9 cellular contexts compared by ENCODE assay signal in genomic region chr2:26011990-26012856, GRCh38. TPM values are rescaled to one million over a fixed set of nuclear protein-coding genes. Genes with fewer than 3 reads are reported as not detected.
DNase-seq lines count a peak whose midpoint lies in the region; ATAC-seq lines count a peak whose summit lies in the region.
"Had no signal": no experiment of that assay in that cellular context is flagged by ENCODE, and none has a peak within 500 bp of the region (broad histone marks: within the 10 kb centered on the region; RNA-seq: fewer than 3 reads in every experiment).

No MANE protein-coding gene starts in this region.

- H2BK15ac ChIP-seq in mesendoderm (replicated peaks; ENCODE audit: low read depth): no peak overlapping the region

- no peaks in the 10 kb centered on the region for H3K27me3 ChIP-seq in mesendoderm (ENCODE audit: insufficient read depth, low read length, poor library complexity)

- no peaks in the 10 kb centered on the region for H3K9me3 Mint-ChIP-seq in activated CD8-positive, alpha-beta T cell treated with anti-CD3 and anti-CD28 coated beads, Interleukin-2, amount 10 ng/mL, durations not matched to agents 7 days and 5 days (ENCODE audit: insufficient read depth)

- no peak overlapping the region for H3K18ac ChIP-seq in mesendoderm (ENCODE audit: low read length)

- H3K4me1 ChIP-seq in mesendoderm (ENCODE audit: control insufficient read depth, low read depth, low read length): peaks cover 6% of the 10 kb centered on the region

- H4K8ac ChIP-seq in mesendoderm (ENCODE audit: low read depth, low read length): no peak overlapping the region

- no peak overlapping the region for H3K4ac ChIP-seq in mesendoderm (ENCODE audit: low read depth, low read length)

- no peaks in the 10 kb centered on the region for H3K36me3 ChIP-seq in mesendoderm (ENCODE audit: control insufficient read depth, insufficient read depth, low read length)

- POLR2A ChIA-PET in activated CD8-positive, alpha-beta T cell treated with anti-CD3 and anti-CD28 coated beads, Interleukin-2, amount 10 ng/mL, durations not matched to agents 7 days and 5 days (lab: Charles Lee): no interaction called here

- no peak overlapping the region for H3K56ac ChIP-seq in mesendoderm (ENCODE audit: low read length)

- H3K79me2 ChIP-seq in mesendoderm (ENCODE audit: control insufficient read depth, insufficient read depth, low read length): no peaks in the 10 kb centered on the region

- H2BK120ac ChIP-seq in mesendoderm (ENCODE audit: low read depth, low read length): no peak overlapping the region

- H3K4me1 Mint-ChIP-seq in activated CD8-positive, alpha-beta T cell treated with anti-CD3 and anti-CD28 coated beads, Interleukin-2, amount 10 ng/mL, durations not matched to agents 7 days and 5 days (ENCODE audit: low read depth): peaks cover 4% of the 10 kb centered on the region
- H3K4me1 Mint-ChIP-seq: naive B cell had no signal

- no peak overlapping the region for H3K27ac Mint-ChIP-seq in activated CD8-positive, alpha-beta T cell treated with anti-CD3 and anti-CD28 coated beads, Interleukin-2, amount 10 ng/mL, durations not matched to agents 7 days and 5 days
- H3K27ac Mint-ChIP-seq: naive B cell had no signal

- no peak overlapping the region for H3K9ac ChIP-seq in mesendoderm (ENCODE audit: low read length)

- DNase-seq in COLO668 (lab: John Stamatoyannopoulos, UW; ENCODE audit: unreplicated experiment) (peak; percentile 71), NCI-H2029 treated with DMSO at 0.1 percent for 48 hours (lab: John Stamatoyannopoulos, UW) (peak; percentile 78), cerebellar cortex (ENCODE audit: low spot score) (peak; percentile 86), mesendoderm (peak; percentile 82), NCI-H187 treated with DMSO at 0.1 percent for 48 hours (lab: John Stamatoyannopoulos, UW) (no peak)
- no peak for DNase-seq in activated CD8-positive, alpha-beta T cell treated with anti-CD3 and anti-CD28 coated beads, Interleukin-2, amount 10 ng/mL, durations not matched to agents 7 days and 5 days
- DNase-seq: naive B cell had no signal

- H4K5ac ChIP-seq in mesendoderm (ENCODE audit: low read length): no peak overlapping the region

- H3K79me1 ChIP-seq in mesendoderm (ENCODE audit: low read length): no peaks in the 10 kb centered on the region

- H2AK5ac ChIP-seq in mesendoderm (ENCODE audit: low read length): no peak overlapping the region

- no peaks in the 10 kb centered on the region for H3K27me3 Mint-ChIP-seq in activated CD8-positive, alpha-beta T cell treated with anti-CD3 and anti-CD28 coated beads, Interleukin-2, amount 10 ng/mL, durations not matched to agents 7 days and 5 days (ENCODE audit: low read depth)
- H3K27me3 Mint-ChIP-seq: naive B cell had no signal

- H3K27ac ChIP-seq in mesendoderm (ENCODE audit: low read depth, low read length): no peak overlapping the region

- no CpG with 5 or more reads among the region's 14 CpGs for WGBS in mesendoderm (ENCODE audit: extremely low coverage, insufficient coverage, low lambda C conversion rate)

- H3K4me2 ChIP-seq in mesendoderm (ENCODE audit: low read length): no peak overlapping the region

- CTCF ChIA-PET in activated CD8-positive, alpha-beta T cell treated with anti-CD3 and anti-CD28 coated beads, Interleukin-2, amount 10 ng/mL, durations not matched to agents 7 days and 5 days (lab: Charles Lee): interaction anchor here (1.2 kb wide), 1 partner anchor 21 kb away, joined by 3 read pairs; no protein-coding TSS in a partner anchor

- ATAC-seq in GM18870 (IDR thresholded peaks at IDR 0.05; ENCODE audit: unreplicated experiment): no peak
- no peak for ATAC-seq in activated CD8-positive, alpha-beta T cell treated with anti-CD3 and anti-CD28 coated beads, Interleukin-2, amount 10 ng/mL, durations not matched to agents 7 days and 5 days
- ATAC-seq in HG03460 (IDR thresholded peaks at IDR 0.05; ENCODE audit: unreplicated experiment): no peak

- no peak overlapping the region for H3K4me3 Mint-ChIP-seq in activated CD8-positive, alpha-beta T cell treated with anti-CD3 and anti-CD28 coated beads, Interleukin-2, amount 10 ng/mL, durations not matched to agents 7 days and 5 days

- H2BK5ac ChIP-seq in mesendoderm (ENCODE audit: low read length): no peak overlapping the region

- H3K36me3 Mint-ChIP-seq in activated CD8-positive, alpha-beta T cell treated with anti-CD3 and anti-CD28 coated beads, Interleukin-2, amount 10 ng/mL, durations not matched to agents 7 days and 5 days (ENCODE audit: low read depth): no peaks in the 10 kb centered on the region

- H3K23ac ChIP-seq in mesendoderm (ENCODE audit: low read length): no peak overlapping the region

- no peak overlapping the region for H3K4me3 ChIP-seq in mesendoderm (ENCODE audit: low read length)

RNA-seq across cellular contexts. Expression of gene RAB10, which starts 21.7 kb away (rescaled TPM):
- 89.5 TPM for polyA plus RNA-seq in mesendoderm (2013, experiment 1 of 2)
- 88.3 TPM for polyA plus RNA-seq in mesendoderm (2013, experiment 2 of 2)
- 100 to 1,000 TPM; 110 to 115 TPM for total RNA-seq in activated CD8-positive, alpha-beta T cell treated with anti-CD3 and anti-CD28 coated beads, Interleukin-2, amount 10 ng/mL, durations not matched to agents 7 days and 5 days

RNA-seq across cellular contexts. Expression of gene KIF3C, which starts 29.9 kb away (rescaled TPM):
- 25.9 TPM for polyA plus RNA-seq in mesendoderm (2013, experiment 1 of 2)
- polyA plus RNA-seq in mesendoderm (2013, experiment 2 of 2): 26.7 TPM
- 10 to 100 TPM; 11.3 to 13.4 TPM for total RNA-seq in activated CD8-positive, alpha-beta T cell treated with anti-CD3 and anti-CD28 coated beads, Interleukin-2, amount 10 ng/mL, durations not matched to agents 7 days and 5 days

Comparison
In these comparisons a context has a peak if more than half of its experiments do, and no peak if none do; other contexts are left out.
1. DNase-seq: peak in COLO668 (single experiment), NCI-H2029 treated with DMSO at 0.1 percent for 48 hours (single experiment), cerebellar cortex (single experiment) and mesendoderm (single experiment); none in NCI-H187 treated with DMSO at 0.1 percent for 48 hours (single experiment) and activated CD8-positive, alpha-beta T cell treated with anti-CD3 and anti-CD28 coated beads, Interleukin-2, amount 10 ng/mL, durations not matched to agents 7 days and 5 days (single experiment).